Comparison of ENCODE assay signal across 8 cellular contexts in the genomic region with DNA sequence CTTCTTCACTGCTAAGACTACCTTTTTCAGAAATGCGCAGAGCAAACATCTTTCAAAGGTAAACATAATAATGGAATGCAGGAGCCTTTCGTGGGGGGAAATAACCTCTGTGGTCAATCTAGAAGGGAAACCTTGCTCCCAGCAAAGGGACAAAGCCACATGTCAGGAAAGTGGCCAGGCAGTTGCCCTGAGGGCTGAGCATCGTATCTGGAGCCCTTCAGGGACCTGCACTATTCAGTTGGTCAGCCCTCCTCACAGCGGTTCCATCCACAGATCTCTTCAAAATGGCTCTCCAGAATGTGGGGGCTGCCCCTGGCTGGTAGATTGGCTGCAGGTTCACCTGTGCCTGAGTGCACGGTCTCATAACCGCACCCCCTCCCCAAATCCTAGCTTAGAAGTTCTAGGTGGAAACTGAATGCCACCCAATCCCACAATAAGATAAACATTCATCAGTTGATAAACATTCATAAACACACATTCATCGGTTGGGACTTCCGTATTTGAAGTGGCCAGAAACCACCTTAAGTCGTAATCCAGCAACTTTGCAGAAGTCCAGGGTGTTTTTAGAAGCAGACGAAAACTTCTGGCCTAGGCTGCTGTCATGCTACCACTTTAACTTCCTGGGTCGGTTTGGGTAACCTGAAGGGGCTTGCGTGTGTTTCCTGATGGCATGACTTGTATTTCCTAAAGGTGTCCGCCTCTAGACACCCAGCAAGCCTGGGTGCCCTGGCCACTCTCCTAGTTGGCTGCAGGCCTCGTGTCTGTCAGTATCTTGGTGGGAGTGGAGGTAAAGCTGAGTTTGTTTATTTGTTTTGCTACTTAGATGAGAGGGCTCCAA. TPM values are rescaled to one million over a fixed set of nuclear protein-coding genes. Genes with fewer than 3 reads are reported as not detected.
DNase-seq lines count a peak whose midpoint lies in the region; ATAC-seq and TF ChIP-seq lines count a peak whose summit lies in the region.

No MANE protein-coding gene starts in this region.

- H3K27ac ChIP-seq in esophagus muscularis mucosa (replicated peaks in 1 of 4) (peak overlapping the region; percentile 70 to 81 (median 76)), ovary (no peak overlapping the region)

- H3K36me3 Mint-ChIP-seq in T-helper 1 cell treated with Interleukin-12 subunit alpha and Interleukin-12 subunit beta and Interleukin-4 antibody, amounts not matched to agents 30 μg/mL and 1 μg/mL, for 36 hours (ENCODE audit: low read depth): peaks cover 51% of the 10 kb centered on the region

- H3K4me1 ChIP-seq in esophagus muscularis mucosa (peaks cover 47 to 71% (median 69%) of the 10 kb centered on the region in 4 donors), ovary (ENCODE audit: insufficient read depth) (peaks cover 6% of the 10 kb centered on the region)

- TF ChIP-seq EP300 in esophagus muscularis mucosa (IDR thresholded peaks at IDR 0.05) (no peak), ovary (IDR thresholded peaks at IDR 0.05) (no peak)

- H3K4me1 Mint-ChIP-seq in T-helper 1 cell treated with Interleukin-12 subunit alpha and Interleukin-12 subunit beta and Interleukin-4 antibody, amounts not matched to agents 30 μg/mL and 1 μg/mL, for 36 hours (ENCODE audit: low read depth): peaks cover 67% of the 10 kb centered on the region

- DNase-seq in AG09309 (ENCODE audit: low read depth) (no peak), H4 (ENCODE audit: low spot score) (peak; percentile 43), esophagus muscularis mucosa (ENCODE audit: extremely low spot score) (no peak), ovary (no peak)

- no peaks in the 10 kb centered on the region for H3K27me3 Mint-ChIP-seq in T-helper 1 cell treated with Interleukin-12 subunit alpha and Interleukin-12 subunit beta and Interleukin-4 antibody, amounts not matched to agents 30 μg/mL and 1 μg/mL, for 36 hours (ENCODE audit: low read depth)

- TF ChIP-seq CTCF in AG09309 (IDR thresholded peaks at IDR 0.05; ENCODE audit: control insufficient read depth, insufficient read depth, low read depth, low read length, missing control alignments) (no peak), esophagus muscularis mucosa (IDR thresholded peaks at IDR 0.05) (no peak), ovary (IDR thresholded peaks at IDR 0.05) (no peak)

- H3K9me3 ChIP-seq in esophagus muscularis mucosa: no peaks in the 10 kb centered on the region
- no peaks in the 10 kb centered on the region for H3K9me3 ChIP-seq in ovary

- peak overlapping the region; percentile 86 for H3K27ac Mint-ChIP-seq in T-helper 1 cell treated with Interleukin-12 subunit alpha and Interleukin-12 subunit beta and Interleukin-4 antibody, amounts not matched to agents 30 μg/mL and 1 μg/mL, for 36 hours

- H3K36me3 ChIP-seq in esophagus muscularis mucosa (no peaks in the 10 kb centered on the region), ovary (no peaks in the 10 kb centered on the region)

- peak overlapping the region; percentile 92 for H3K4me3 Mint-ChIP-seq in T-helper 1 cell treated with Interleukin-12 subunit alpha and Interleukin-12 subunit beta and Interleukin-4 antibody, amounts not matched to agents 30 μg/mL and 1 μg/mL, for 36 hours

- TF ChIP-seq POLR2A in esophagus muscularis mucosa (IDR thresholded peaks at IDR 0.05; ENCODE audit: low read depth) (no peak), ovary (IDR thresholded peaks at IDR 0.05) (no peak)

- ATAC-seq in HG03520 (IDR thresholded peaks at IDR 0.05; ENCODE audit: unreplicated experiment) (no peak), HG03342 (IDR thresholded peaks at IDR 0.05; ENCODE audit: unreplicated experiment) (no peak), GM21423 (IDR thresholded peaks at IDR 0.05; ENCODE audit: unreplicated experiment) (no peak)

- H3K27me3 ChIP-seq in esophagus muscularis mucosa (no peaks in the 10 kb centered on the region), ovary (no peaks in the 10 kb centered on the region)

- no peaks in the 10 kb centered on the region for H3K9me3 Mint-ChIP-seq in T-helper 1 cell treated with Interleukin-12 subunit alpha and Interleukin-12 subunit beta and Interleukin-4 antibody, amounts not matched to agents 30 μg/mL and 1 μg/mL, for 36 hours

- WGBS in esophagus muscularis mucosa: 50% methylated on average over 11 of the region's 14 CpGs
- 69 to 82% (median 79%) methylated on average over 14 of the region's 14 CpGs for WGBS in ovary, 3 donors

- H3K4me3 ChIP-seq in AG09309 (ENCODE audit: control insufficient read depth, low read depth, low read length): peak overlapping the region; percentile 45
- peak overlapping the region; percentile 54 to 67 (median 65) for H3K4me3 ChIP-seq in esophagus muscularis mucosa
- peak overlapping the region; percentile 60 for H3K4me3 ChIP-seq in ovary

- intact Hi-C loops in esophagus muscularis mucosa (cut with DNase I): no loop called here
- intact Hi-C loops in ovary (cut with DNase I): no loop called here

RNA-seq across cellular contexts. Expression of a gene that starts 50.5 kb away (rescaled TPM):
- 2.6 and 3.8 TPM in 2 replicates for total RNA-seq in H4 (2014; rRNA removed; shearing (Covaris generic))
- total RNA-seq in esophagus muscularis mucosa (10 to 100 TPM in 3 of 4 donors, 1 to 10 TPM in 1; 6.6 to 23.0 (median 10.5) TPM), ovary (10 to 100 TPM in 1 of 7 donors, 1 to 10 TPM in 6; 1.9 to 11.8 (median 5.3) TPM)
- polyA plus RNA-seq in ovary: 1 to 10 TPM; 1.8 to 9.0 TPM

RNA-seq across cellular contexts. Expression of a gene that starts 54.4 kb away (rescaled TPM):
- 43.3 and 45.4 TPM in 2 replicates for total RNA-seq in H4 (2014; rRNA removed; shearing (Covaris generic))
- 10 to 100 TPM; 40.3 to 50.0 (median 47.9) TPM for total RNA-seq in esophagus muscularis mucosa
- 10 to 100 TPM; 46.4 to 72.8 (median 53.5) TPM for total RNA-seq in ovary
- polyA plus RNA-seq in ovary: 10 to 100 TPM; 63.4 to 90.0 TPM

Comparison
In these comparisons a context has a peak if more than half of its experiments do, and no peak if none do; other contexts are left out.
1. H3K27ac ChIP-seq: peak in esophagus muscularis mucosa (4 of 4); none in ovary (0 of 2).
2. Peak in every context shown above with its lines, with median percentiles within 50 percentile points of each other: H3K4me3 ChIP-seq.